Comparison of ENCODE assay signal across 20 cellular contexts in genomic region chr3:28791713-28792255, GRCh38.
DNase-seq lines count a peak whose midpoint lies in the region; ATAC-seq, FAIRE-seq and TF ChIP-seq lines count a peak whose summit lies in the region.
"Had no signal": no experiment of that assay in that cellular context is flagged by ENCODE, and none has a peak within 500 bp of the region (broad histone marks: within the 10 kb centered on the region; RNA-seq: fewer than 3 reads in every experiment).

No MANE protein-coding gene starts in this region.

- intact Hi-C loops in left ventricle myocardium superior (cut with micrococcal nuclease): no loop called here

- H3K27me3 Mint-ChIP-seq in astrocyte (ENCODE audit: low read depth, unreplicated experiment): no peaks in the 10 kb centered on the region
- H3K27me3 Mint-ChIP-seq: CD4-positive, alpha-beta memory T cell had no signal

- peak; percentile 17 for FAIRE-seq in astrocyte (lab: Jason Lieb, UNC)
- FAIRE-seq: endothelial cell of umbilical vein, G401.6, keratinocyte, small intestine, TTC549 had no signal

- no peak overlapping the region for H3K27ac ChIP-seq in astrocyte (ENCODE audit: low read depth, low read length)
- H3K27ac ChIP-seq: upper lobe of right lung had no signal

- H3K4me1 Mint-ChIP-seq in astrocyte (ENCODE audit: low read depth, unreplicated experiment): no peaks in the 10 kb centered on the region
- H3K4me1 Mint-ChIP-seq: CD4-positive, alpha-beta memory T cell had no signal

- H3K4me3 ChIP-seq in AG10803 (ENCODE audit: low read length) (0 out of 2 replicates have a peak overlapping the region, but pooled peaks have one; percentile 2), astrocyte (ENCODE audit: insufficient read depth, low read depth, low read length) (no peak overlapping the region), HAP-1 (no peak overlapping the region)
- H3K4me3 ChIP-seq: upper lobe of right lung had no signal

- H3K27me3 ChIP-seq in astrocyte (ENCODE audit: insufficient read depth, low read length) (no peaks in the 10 kb centered on the region), HAP-1 (ENCODE audit: low read depth) (no peaks in the 10 kb centered on the region)
- H3K27me3 ChIP-seq: upper lobe of right lung had no signal

- H3K4me2 ChIP-seq in astrocyte (ENCODE audit: low read length): peak overlapping the region; percentile 46

- H3K36me3 Mint-ChIP-seq in astrocyte (ENCODE audit: low read depth, unreplicated experiment): no peaks in the 10 kb centered on the region
- H3K36me3 Mint-ChIP-seq: CD4-positive, alpha-beta memory T cell had no signal

- peak overlapping the region; percentile 7 for H2AFZ ChIP-seq in astrocyte (ENCODE audit: low read depth, low read length)

- H3K9ac ChIP-seq in astrocyte (ENCODE audit: low read length): no peak overlapping the region

- H3K9me3 Mint-ChIP-seq in astrocyte (ENCODE audit: unreplicated experiment): no peaks in the 10 kb centered on the region

- H3K36me3 ChIP-seq in astrocyte (ENCODE audit: insufficient read depth, low read length) (no peaks in the 10 kb centered on the region), HAP-1 (replicated peaks) (no peaks in the 10 kb centered on the region)
- H3K36me3 ChIP-seq: upper lobe of right lung had no signal

- TF ChIP-seq CTCF in AG10803 (conservative IDR thresholded peaks at IDR 0.05; ENCODE audit: low read length) (no peak), astrocyte (IDR thresholded peaks at IDR 0.05; ENCODE audit: insufficient read depth, low read depth, low read length) (no peak)

- DNase-seq in AG10803 (ENCODE audit: low read depth) (no peak), LHCN-M2 (ENCODE audit: low read depth) (peak; percentile 54), astrocyte (ENCODE audit: low read depth) (peak; percentile 6), myocyte (ENCODE audit: low read depth) (peak; percentile 89), HAP-1 (ENCODE audit: low spot score in 2 of 2) (no peak), left ventricle myocardium superior (no peak)
- DNase-seq: activated CD4-positive, alpha-beta T cell treated with anti-CD3 and anti-CD28 coated beads, Interleukin-2, amount 50 U/mL, for 48 hours; CD4-positive, alpha-beta memory T cell; MV-4-11; NCI-H446; small intestine; stimulated activated naive CD8-positive, alpha-beta T cell treated with anti-CD3 and anti-CD28 coated beads, Interleukin-15, Interleukin-2, amounts not matched to agents 100 U/mL and 50 U/mL, for 24 hours; upper lobe of right lung had no signal

- no peaks in the 10 kb centered on the region for H4K20me1 ChIP-seq in astrocyte (ENCODE audit: insufficient read depth, low read length)

- no peaks in the 10 kb centered on the region for H3K79me2 ChIP-seq in astrocyte (ENCODE audit: insufficient read depth, low read length)

- H3K4me3 Mint-ChIP-seq in astrocyte (ENCODE audit: unreplicated experiment): no peak overlapping the region
- H3K4me3 Mint-ChIP-seq: CD4-positive, alpha-beta memory T cell had no signal

- in situ Hi-C loops in HAP-1 (cut with MboI; ENCODE audit: low sequenced_read_pairs): no loop called here

- ATAC-seq in GM21737 (IDR thresholded peaks at IDR 0.05; ENCODE audit: unreplicated experiment) (no peak), left ventricle myocardium superior (no peak), HG03025 (IDR thresholded peaks at IDR 0.05; ENCODE audit: low FRiP score, unreplicated experiment) (no peak)
- ATAC-seq: SK-N-SH treated with all-trans-retinoic acid at 6 μM for 48 hours; stimulated activated naive CD8-positive, alpha-beta T cell treated with anti-CD3 and anti-CD28 coated beads, Interleukin-15, Interleukin-2, amounts not matched to agents 100 U/mL and 50 U/mL, for 24 hours; upper lobe of right lung had no signal

- no peaks in the 10 kb centered on the region for H3K4me1 ChIP-seq in astrocyte (ENCODE audit: insufficient read depth, low read length)
- H3K4me1 ChIP-seq in HAP-1: no peaks in the 10 kb centered on the region
- H3K4me1 ChIP-seq: upper lobe of right lung had no signal

- H3K9me3 ChIP-seq in astrocyte (ENCODE audit: insufficient read depth, low read depth, low read length) (no peaks in the 10 kb centered on the region), HAP-1 (no peaks in the 10 kb centered on the region)
- H3K9me3 ChIP-seq: upper lobe of right lung had no signal

- H3K27ac Mint-ChIP-seq in astrocyte (ENCODE audit: unreplicated experiment): no peak overlapping the region
- H3K27ac Mint-ChIP-seq: CD4-positive, alpha-beta memory T cell had no signal

Comparison
In these comparisons a context has a peak if more than half of its experiments do, and no peak if none do; other contexts are left out.
1. DNase-seq: peak in LHCN-M2 (single experiment), astrocyte (single experiment) and myocyte (single experiment); none in AG10803 (single experiment), HAP-1 (0 of 2) and left ventricle myocardium superior (single experiment).